In genomic region chr10:124917939-124918830, GRCh38 we compare ENCODE assay signal across 1 cellular context.
TF ChIP-seq lines count a peak whose summit lies in the region.

No MANE protein-coding gene starts in this region.

TF ChIP-seq in HEK293, 187 proteins besides CTCF, POLR2A, EP300 and RAD21 (continued from another document):
- no peak for TF ChIP-seq ZNF148 (tag by site-specific recombination; IDR thresholded peaks at IDR 0.05; ENCODE audit: borderline replicate concordance)
- TF ChIP-seq ZNF707 (tag by site-specific recombination; IDR thresholded peaks at IDR 0.05): no peak
- no peak for TF ChIP-seq OSR2 (tag by site-specific recombination; IDR thresholded peaks at IDR 0.05)
- TF ChIP-seq ZSCAN5A (tag by site-specific recombination; IDR thresholded peaks at IDR 0.05): no peak
- TF ChIP-seq ZNF335 (tag by site-specific recombination; conservative IDR thresholded peaks at IDR 0.05): peak; percentile 59; the same call in 1 of the 2 replicates
- TF ChIP-seq ZBTB20 (tag by site-specific recombination; IDR thresholded peaks at IDR 0.05): 0 out of 2 replicates have a peak, but pooled peaks have one; percentile 4
- peak; percentile 43; the same call in 1 of the 2 replicates for TF ChIP-seq BCL11B (tag by site-specific recombination; IDR thresholded peaks at IDR 0.05; ENCODE audit: low read depth)
- no peak for TF ChIP-seq ZNF621 (tag by site-specific recombination; IDR thresholded peaks at IDR 0.05)
- no peak for TF ChIP-seq ZNF701 (tag by site-specific recombination; IDR thresholded peaks at IDR 0.05)
- TF ChIP-seq ZNF529 (tag by site-specific recombination; IDR thresholded peaks at IDR 0.05; ENCODE audit: insufficient replicate concordance): no peak
- 0 out of 2 replicates have a peak, but pooled peaks have one; percentile 8 for TF ChIP-seq ZEB2 (tag by site-specific recombination; IDR thresholded peaks at IDR 0.05)
- TF ChIP-seq PRDM6 (tag by site-specific recombination; IDR thresholded peaks at IDR 0.05): peak; percentile 17; the same call in 1 of the 2 replicates
- TF ChIP-seq ZNF76 (tag by site-specific recombination; IDR thresholded peaks at IDR 0.05; ENCODE audit: borderline replicate concordance, low read depth): peak; percentile 56
- peak; percentile 100 for TF ChIP-seq ZNF660 (tag by site-specific recombination; IDR thresholded peaks at IDR 0.05)
- peak; percentile 98 for TF ChIP-seq PRDM4 (tag by site-specific recombination; IDR thresholded peaks at IDR 0.05)
